ENCODE assay signal across 1 cellular context in the genomic region with DNA sequence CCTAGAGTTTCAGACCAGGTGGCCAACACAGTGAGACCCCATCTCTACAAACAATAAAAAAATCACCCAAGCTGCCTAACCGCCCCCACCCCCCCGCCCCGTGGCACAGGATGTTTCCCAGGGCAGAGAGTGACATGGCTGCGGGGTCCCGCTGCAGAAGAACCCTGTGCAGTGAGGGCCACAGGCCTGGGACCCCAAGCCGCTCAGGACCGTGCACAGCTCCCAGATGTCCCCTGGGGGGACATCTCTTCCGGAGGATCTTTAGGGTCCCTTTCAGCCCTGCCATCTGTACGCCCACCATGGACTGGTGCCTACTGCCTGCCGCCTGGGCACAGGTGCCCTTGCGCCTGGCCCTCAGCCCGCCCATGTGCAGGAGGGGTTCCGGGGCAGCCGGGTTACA.
TF ChIP-seq lines count a peak whose summit lies in the region.

No MANE protein-coding gene starts in this region.

TF ChIP-seq in WTC11, 78 proteins besides CTCF, POLR2A, EP300 and RAD21 (continued from another document):
- TF ChIP-seq CREM (CRISPR knock-in tag; IDR thresholded peaks at IDR 0.05) (no peak), ESRRA (CRISPR knock-in tag; IDR thresholded peaks at IDR 0.05; ENCODE audit: borderline replicate concordance) (no peak)
- TF ChIP-seq, protein P1, sequence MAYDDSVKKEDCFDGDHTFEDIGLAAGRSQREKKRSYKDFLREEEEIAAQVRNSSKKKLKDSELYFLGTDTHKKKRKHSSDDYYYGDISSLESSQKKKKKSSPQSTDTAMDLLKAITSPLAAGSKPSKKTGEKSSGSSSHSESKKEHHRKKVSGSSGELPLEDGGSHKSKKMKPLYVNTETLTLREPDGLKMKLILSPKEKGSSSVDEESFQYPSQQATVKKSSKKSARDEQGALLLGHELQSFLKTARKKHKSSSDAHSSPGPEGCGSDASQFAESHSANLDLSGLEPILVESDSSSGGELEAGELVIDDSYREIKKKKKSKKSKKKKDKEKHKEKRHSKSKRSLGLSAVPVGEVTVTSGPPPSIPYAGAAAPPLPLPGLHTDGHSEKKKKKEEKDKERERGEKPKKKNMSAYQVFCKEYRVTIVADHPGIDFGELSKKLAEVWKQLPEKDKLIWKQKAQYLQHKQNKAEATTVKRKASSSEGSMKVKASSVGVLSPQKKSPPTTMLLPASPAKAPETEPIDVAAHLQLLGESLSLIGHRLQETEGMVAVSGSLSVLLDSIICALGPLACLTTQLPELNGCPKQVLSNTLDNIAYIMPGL (CRISPR knock-in tag; IDR thresholded peaks at IDR 0.05) = no peak
TF ChIP-seq in WTC11: peak in this region for 0.
